In the genomic region with DNA sequence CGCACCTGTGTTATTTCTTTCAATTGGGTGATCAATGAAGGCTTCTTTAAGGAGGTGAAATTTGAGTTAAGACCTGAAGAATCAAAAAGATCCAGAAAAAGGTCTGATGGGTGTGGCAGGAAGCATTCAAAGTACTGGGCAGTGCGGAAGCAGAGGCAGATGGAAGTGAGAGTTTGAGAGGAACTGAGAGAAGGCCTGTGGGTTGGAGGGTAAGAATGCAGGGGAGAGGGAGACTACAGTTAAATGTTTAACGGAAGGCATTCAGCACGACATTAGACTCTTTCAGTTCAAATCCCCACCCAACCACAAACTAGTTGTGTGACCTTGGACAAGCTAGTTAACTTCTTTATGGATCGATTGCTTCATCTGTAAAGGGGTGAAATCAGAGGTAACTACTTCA, we compare ENCODE assay signal across 15 cellular contexts. TPM values are rescaled to one million over a fixed set of nuclear protein-coding genes. Genes with fewer than 3 reads are reported as not detected.
A peak's percentile ranks its signal among the peaks of the same experiment; 100 is the strongest.
DNase-seq lines count a peak whose midpoint lies in the region; ATAC-seq and TF ChIP-seq lines count a peak whose summit lies in the region.
"Had no signal": no experiment of that assay in that cellular context is flagged by ENCODE, and none has a peak within 500 bp of the region (broad histone marks: within the 10 kb centered on the region; RNA-seq: fewer than 3 reads in every experiment).

No MANE protein-coding gene starts in this region.

- H3K4me2 ChIP-seq in osteoblast (ENCODE audit: insufficient read depth, low read length) = no peak overlapping the region
- H3K4me2 ChIP-seq: PC-9 had no signal

- H3K36me3 Mint-ChIP-seq in activated T-cell treated with anti-CD3 and anti-CD28 coated beads, Interleukin-2, amount 50 U/mL, for 4 hours (ENCODE audit: insufficient read depth) = no peaks in the 10 kb centered on the region

- H3K9me3 Mint-ChIP-seq in activated T-cell treated with anti-CD3 and anti-CD28 coated beads, Interleukin-2, amount 50 U/mL, for 4 hours = no peaks in the 10 kb centered on the region

- H4K20me1 ChIP-seq in osteoblast (ENCODE audit: insufficient read depth, low read length) = no peaks in the 10 kb centered on the region

- no peak overlapping the region for H2AFZ ChIP-seq in osteoblast (ENCODE audit: low read length)
- H2AFZ ChIP-seq: PC-9 had no signal

- no peak for TF ChIP-seq CTCF in GM06990 (IDR thresholded peaks at IDR 0.05; ENCODE audit: insufficient read depth, low read length, poor library complexity, severe bottlenecking)
- no peak for TF ChIP-seq CTCF in brain microvascular endothelial cell (IDR thresholded peaks at IDR 0.05; ENCODE audit: low read depth, low read length, missing control alignments)
- TF ChIP-seq CTCF in osteoblast (IDR thresholded peaks at IDR 0.05; ENCODE audit: extremely low read depth, low read depth, low read length) = no peak

- H3K4me3 Mint-ChIP-seq in activated T-cell treated with anti-CD3 and anti-CD28 coated beads, Interleukin-2, amount 50 U/mL, for 4 hours = no peak overlapping the region
- H3K4me3 Mint-ChIP-seq: activated CD8-positive, alpha-beta T cell treated with anti-CD3 and anti-CD28 coated beads, Interleukin-2, amount 10 ng/mL, durations not matched to agents 7 days and 5 days had no signal

- no peaks in the 10 kb centered on the region for H3K79me2 ChIP-seq in osteoblast (ENCODE audit: insufficient read depth, low read length)

- H3K9me3 ChIP-seq in osteoblast (ENCODE audit: low read depth, low read length) = no peaks in the 10 kb centered on the region

- in situ Hi-C loops in brain microvascular endothelial cell (cut with HindIII; ENCODE audit: low pct_ligation_motif_present, low sequenced_read_pairs) = no loop called here

- no peaks in the 10 kb centered on the region for H3K4me1 ChIP-seq in osteoblast (ENCODE audit: insufficient read depth, low read length)

- H3K27me3 Mint-ChIP-seq in activated T-cell treated with anti-CD3 and anti-CD28 coated beads, Interleukin-2, amount 50 U/mL, for 4 hours (ENCODE audit: low read depth) = no peaks in the 10 kb centered on the region

- ATAC-seq in GM19395 (IDR thresholded peaks at IDR 0.05; ENCODE audit: unreplicated experiment) = peak; percentile 99
- peak; percentile 98 for ATAC-seq in HG02938 (IDR thresholded peaks at IDR 0.05; ENCODE audit: unreplicated experiment)
- no peak for ATAC-seq in activated T-cell treated with anti-CD3 and anti-CD28 coated beads, Interleukin-2, amount 50 U/mL, for 4 hours
- ATAC-seq: activated CD8-positive, alpha-beta T cell treated with anti-CD3 and anti-CD28 coated beads, Interleukin-2, amount 10 ng/mL, durations not matched to agents 7 days and 5 days had no signal

- H3K36me3 ChIP-seq in GM06990 (ENCODE audit: control insufficient read depth, insufficient read depth, low read length) (no peaks in the 10 kb centered on the region), brain microvascular endothelial cell (replicated peaks) (no peaks in the 10 kb centered on the region), osteoblast (ENCODE audit: insufficient read depth, low read length) (no peaks in the 10 kb centered on the region)

- H3K27me3 ChIP-seq in GM06990 (replicated peaks; ENCODE audit: control insufficient read depth, insufficient read depth, low read length) (no peaks in the 10 kb centered on the region), brain microvascular endothelial cell (replicated peaks) (no peaks in the 10 kb centered on the region), osteoblast (ENCODE audit: insufficient read depth, low read length) (no peaks in the 10 kb centered on the region)

- H3K4me1 Mint-ChIP-seq in activated T-cell treated with anti-CD3 and anti-CD28 coated beads, Interleukin-2, amount 50 U/mL, for 4 hours (ENCODE audit: low read depth) = peaks cover 6% of the 10 kb centered on the region

- DNase-seq in GM06990 (ENCODE audit: extremely low read depth, insufficient read length) (peak; percentile 53), NOMO-1 (lab: John Stamatoyannopoulos, UW; ENCODE audit: unreplicated experiment in 2 of 2) (peak; percentile 91 to 94), brain microvascular endothelial cell (no peak), osteoblast (ENCODE audit: insufficient read length, low spot score, missing footprints) (no peak), anterior cingulate cortex (lab: John Stamatoyannopoulos, UW) (no peak)
- DNase-seq in activated T-cell treated with anti-CD3 and anti-CD28 coated beads, Interleukin-2, amount 50 U/mL, for 4 hours = no peak
- DNase-seq: activated CD8-positive, alpha-beta T cell treated with anti-CD3 and anti-CD28 coated beads, Interleukin-2, amount 10 ng/mL, durations not matched to agents 7 days and 5 days; mesenchymal stem cell; PC-9; small intestine had no signal

- H3K27ac ChIP-seq in brain microvascular endothelial cell (no peak overlapping the region), osteoblast (ENCODE audit: low read depth, low read length) (no peak overlapping the region)
- H3K27ac ChIP-seq: PC-9 had no signal

- no peak overlapping the region for H3K4me3 ChIP-seq in GM06990 (replicated peaks; ENCODE audit: low read depth, low read length)
- H3K4me3 ChIP-seq in brain microvascular endothelial cell (ENCODE audit: low read depth, low read length) = no peak overlapping the region
- no peak overlapping the region for H3K4me3 ChIP-seq in osteoblast (ENCODE audit: insufficient read depth, low read length)
- H3K4me3 ChIP-seq: PC-9 had no signal

RNA-seq across cellular contexts. Expression of a gene that starts 50.5 kb away (rescaled TPM):
- total RNA-seq in activated T-cell treated with anti-CD3 and anti-CD28 coated beads, Interleukin-2, amount 50 U/mL, for 4 hours = under 1 TPM in 2 of 3 donors, not detected in 1; 0.08 to 0.11 TPM
- not detected in 2 replicates for total RNA-seq in osteoblast
- total RNA-seq: activated CD8-positive, alpha-beta T cell treated with anti-CD3 and anti-CD28 coated beads, Interleukin-2, amount 10 ng/mL, durations not matched to agents 7 days and 5 days; astrocyte; fibroblast of lung; M059J had no signal

Comparison
In these comparisons a context has a peak if more than half of its experiments do, and no peak if none do; other contexts are left out.
1. DNase-seq: peak in GM06990 (single experiment) and NOMO-1 (2 of 2); none in activated T-cell treated with anti-CD3 and anti-CD28 coated beads, Interleukin-2, amount 50 U/mL, for 4 hours (single experiment), brain microvascular endothelial cell (single experiment), osteoblast (single experiment) and anterior cingulate cortex (0 of 58).
2. ATAC-seq: peak in GM19395 (single experiment) and HG02938 (single experiment); none in activated T-cell treated with anti-CD3 and anti-CD28 coated beads, Interleukin-2, amount 50 U/mL, for 4 hours (0 of 2).